In the genomic region with DNA sequence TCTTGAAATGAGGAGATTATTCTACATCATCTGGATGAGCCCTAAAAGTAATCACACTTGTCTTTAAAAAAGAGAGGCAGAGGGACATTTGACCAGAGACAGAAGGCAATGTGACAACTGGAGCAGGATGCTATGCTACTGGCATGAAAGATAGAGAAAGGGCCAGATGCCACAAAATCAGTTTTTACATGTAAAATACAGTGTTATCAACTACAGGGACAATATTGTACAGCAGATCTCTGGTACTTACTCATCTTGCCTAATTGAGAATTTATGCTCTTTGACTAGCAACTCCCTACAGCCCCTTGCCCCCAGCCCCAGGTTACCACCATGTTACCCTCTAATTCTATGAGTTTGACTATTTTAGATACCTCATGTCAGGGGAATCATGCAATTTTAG, we compare ENCODE assay signal across 1 cellular context.
TF ChIP-seq lines count a peak whose summit lies in the region.

No MANE protein-coding gene starts in this region.

TF ChIP-seq in IMR-90, 13 proteins besides CTCF, POLR2A, EP300 and RAD21 (continued from another document):
- TF ChIP-seq BHLHE40 (IDR thresholded peaks at IDR 0.05; ENCODE audit: low read depth, low read length), result no peak
- TF ChIP-seq MAFK (IDR thresholded peaks at IDR 0.05; ENCODE audit: low read depth, low read length), result no peak
- TF ChIP-seq CEBPB (IDR thresholded peaks at IDR 0.05; ENCODE audit: low read depth, low read length), result no peak
- no peak for TF ChIP-seq CHD1 (IDR thresholded peaks at IDR 0.05; ENCODE audit: low read depth, low read length)
- TF ChIP-seq NFE2L2 (IDR thresholded peaks at IDR 0.05; ENCODE audit: low read depth, low read length), result no peak
- TF ChIP-seq, protein P1, sequence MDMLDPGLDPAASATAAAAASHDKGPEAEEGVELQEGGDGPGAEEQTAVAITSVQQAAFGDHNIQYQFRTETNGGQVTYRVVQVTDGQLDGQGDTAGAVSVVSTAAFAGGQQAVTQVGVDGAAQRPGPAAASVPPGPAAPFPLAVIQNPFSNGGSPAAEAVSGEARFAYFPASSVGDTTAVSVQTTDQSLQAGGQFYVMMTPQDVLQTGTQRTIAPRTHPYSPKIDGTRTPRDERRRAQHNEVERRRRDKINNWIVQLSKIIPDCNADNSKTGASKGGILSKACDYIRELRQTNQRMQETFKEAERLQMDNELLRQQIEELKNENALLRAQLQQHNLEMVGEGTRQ (IDR thresholded peaks at IDR 0.05; ENCODE audit: low read depth, low read length), result no peak
- no peak for TF ChIP-seq RFX5 (IDR thresholded peaks at IDR 0.05; ENCODE audit: low read depth, low read length)
- no peak for TF ChIP-seq FOS (IDR thresholded peaks at IDR 0.05; ENCODE audit: low read depth, low read length)
- no peak for TF ChIP-seq RCOR1 (IDR thresholded peaks at IDR 0.05; ENCODE audit: insufficient replicate concordance, low read length)
- TF ChIP-seq MAZ (IDR thresholded peaks at IDR 0.05; ENCODE audit: borderline replicate concordance, low read depth, low read length), result no peak
- TF ChIP-seq, protein P2, sequence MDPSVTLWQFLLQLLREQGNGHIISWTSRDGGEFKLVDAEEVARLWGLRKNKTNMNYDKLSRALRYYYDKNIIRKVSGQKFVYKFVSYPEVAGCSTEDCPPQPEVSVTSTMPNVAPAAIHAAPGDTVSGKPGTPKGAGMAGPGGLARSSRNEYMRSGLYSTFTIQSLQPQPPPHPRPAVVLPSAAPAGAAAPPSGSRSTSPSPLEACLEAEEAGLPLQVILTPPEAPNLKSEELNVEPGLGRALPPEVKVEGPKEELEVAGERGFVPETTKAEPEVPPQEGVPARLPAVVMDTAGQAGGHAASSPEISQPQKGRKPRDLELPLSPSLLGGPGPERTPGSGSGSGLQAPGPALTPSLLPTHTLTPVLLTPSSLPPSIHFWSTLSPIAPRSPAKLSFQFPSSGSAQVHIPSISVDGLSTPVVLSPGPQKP (IDR thresholded peaks at IDR 0.05; ENCODE audit: borderline replicate concordance, low read depth, low read length), result no peak
- TF ChIP-seq MXI1 (IDR thresholded peaks at IDR 0.05; ENCODE audit: borderline replicate concordance, low read depth, low read length), result no peak
